In the genomic region with DNA sequence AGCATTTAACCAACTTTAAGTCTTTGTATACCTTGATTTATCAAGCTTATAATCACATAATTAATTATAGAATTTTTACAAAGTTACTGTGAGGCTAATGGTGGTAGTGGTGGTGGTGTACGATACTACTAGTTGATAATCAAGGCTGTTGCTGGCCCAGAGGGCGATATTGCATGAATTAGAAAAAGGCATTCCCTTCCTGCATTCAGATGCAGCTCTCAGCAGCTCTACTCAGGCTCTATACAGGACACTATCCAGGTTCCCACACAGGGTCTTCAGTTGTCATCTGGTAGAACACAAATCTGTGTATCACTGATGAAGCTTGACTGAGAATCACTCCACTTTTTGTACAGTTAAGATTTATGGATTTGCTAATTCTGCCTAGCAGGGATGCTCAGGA, we compare ENCODE assay signal across 23 cellular contexts.
DNase-seq lines count a peak whose midpoint lies in the region; ATAC-seq and TF ChIP-seq lines count a peak whose summit lies in the region.
"Had no signal": no experiment of that assay in that cellular context is flagged by ENCODE, and none has a peak within 500 bp of the region (broad histone marks: within the 10 kb centered on the region; RNA-seq: fewer than 3 reads in every experiment).

No MANE protein-coding gene starts in this region.

- no peaks in the 10 kb centered on the region for H3K27me3 Mint-ChIP-seq in endodermal cell (ENCODE audit: insufficient read depth)
- H3K27me3 Mint-ChIP-seq in naive thymus-derived CD4-positive, alpha-beta T cell, result no peaks in the 10 kb centered on the region
- H3K27me3 Mint-ChIP-seq: CD4-positive, alpha-beta T cell had no signal

- CTCF ChIA-PET in naive thymus-derived CD4-positive, alpha-beta T cell (lab: Charles Lee), result no interaction called here

- intact Hi-C loops in naive thymus-derived CD4-positive, alpha-beta T cell (cut with micrococcal nuclease), result no loop called here
- intact Hi-C loops in testis (cut with DNase I; ENCODE audit: low total_unique reads), result no loop called here

- no peaks in the 10 kb centered on the region for H3K36me3 Mint-ChIP-seq in endodermal cell (ENCODE audit: low read depth)
- no peaks in the 10 kb centered on the region for H3K36me3 Mint-ChIP-seq in naive thymus-derived CD4-positive, alpha-beta T cell

- peak; percentile 37 for DNase-seq in NCI-H146 (lab: John Stamatoyannopoulos, UW)
- DNase-seq in NCI-H146 treated with DMSO at 0.1 percent for 48 hours (lab: John Stamatoyannopoulos, UW; ENCODE audit: unreplicated experiment), result no peak
- no peak for DNase-seq in endodermal cell
- DNase-seq in naive thymus-derived CD4-positive, alpha-beta T cell, result no peak
- no peak for DNase-seq in testis
- DNase-seq: CD4-positive, alpha-beta T cell; GDM1; KBM-7; MV-4-11; NCI-H1436 treated with DMSO at 0.1 percent for 48 hours; NCI-H2029; NCI-H2171; NCI-H226; NCI-H510A; NCI-H774; NK-92 treated with Interleukin-12 subunit alpha and Interleukin-12 subunit beta, amount 100 ng/mL, for 24 hours; PC-3; SK-N-SH; SW 1271 had no signal

- H3K4me3 Mint-ChIP-seq in endodermal cell, result no peak overlapping the region
- H3K4me3 Mint-ChIP-seq in naive thymus-derived CD4-positive, alpha-beta T cell, result no peak overlapping the region
- H3K4me3 Mint-ChIP-seq: CD4-positive, alpha-beta T cell had no signal

- POLR2A ChIA-PET in naive thymus-derived CD4-positive, alpha-beta T cell (lab: Charles Lee), result no interaction called here

- H3K36me3 ChIP-seq in HUES64 (ENCODE audit: insufficient read depth, low read length), result no peaks in the 10 kb centered on the region
- H3K36me3 ChIP-seq in endodermal cell (ENCODE audit: control insufficient read depth, insufficient read depth, low read length), result no peaks in the 10 kb centered on the region
- H3K36me3 ChIP-seq in naive thymus-derived CD4-positive, alpha-beta T cell (ENCODE audit: control insufficient read depth in 2 of 3, insufficient read depth in 3 of 3, low read length in 3 of 3), result no peaks in the 10 kb centered on the region
- H3K36me3 ChIP-seq in testis (ENCODE audit: low read depth, missing control alignments), result no peaks in the 10 kb centered on the region
- H3K36me3 ChIP-seq: BLaER1 treated with 17β-estradiol and CSF1 and Interleukin-3, amounts not matched to agents 10 nM and 100 nM had no signal

- peak overlapping the region; percentile 76 for H3K27ac Mint-ChIP-seq in endodermal cell
- H3K27ac Mint-ChIP-seq in naive thymus-derived CD4-positive, alpha-beta T cell, result no peak overlapping the region
- H3K27ac Mint-ChIP-seq: CD4-positive, alpha-beta T cell had no signal

- TF ChIP-seq POLR2A in testis (IDR thresholded peaks at IDR 0.05), result no peak

- peaks cover 11% of the 10 kb centered on the region for H3K4me1 Mint-ChIP-seq in endodermal cell
- H3K4me1 Mint-ChIP-seq in naive thymus-derived CD4-positive, alpha-beta T cell, result no peaks in the 10 kb centered on the region

- H3K27ac ChIP-seq in HUES64 (ENCODE audit: low read depth, low read length), result 0 out of 2 replicates have a peak overlapping the region, but pooled peaks have one; percentile 46
- no peak overlapping the region for H3K27ac ChIP-seq in endodermal cell (ENCODE audit: low read depth, low read length)
- H3K27ac ChIP-seq in naive thymus-derived CD4-positive, alpha-beta T cell (ENCODE audit: low read depth, low read length), result no peak overlapping the region
- H3K27ac ChIP-seq in testis, result no peak overlapping the region
- H3K27ac ChIP-seq: BLaER1 treated with 17β-estradiol and CSF1 and Interleukin-3, amounts not matched to agents 10 nM and 100 nM had no signal

- H3K9me3 Mint-ChIP-seq in endodermal cell, result no peaks in the 10 kb centered on the region
- peaks cover 0 to 3% (median 0%) of the 10 kb centered on the region in 11 donors for H3K9me3 Mint-ChIP-seq in naive thymus-derived CD4-positive, alpha-beta T cell
- H3K9me3 Mint-ChIP-seq: CD4-positive, alpha-beta T cell had no signal

- TF ChIP-seq CTCF in endodermal cell (conservative IDR thresholded peaks at IDR 0.05), result peak; percentile 31
- TF ChIP-seq CTCF in testis (IDR thresholded peaks at IDR 0.05), result no peak

- ATAC-seq in naive thymus-derived CD4-positive, alpha-beta T cell, result no peak
- no peak for ATAC-seq in GM18873 (IDR thresholded peaks at IDR 0.05; ENCODE audit: low FRiP score, unreplicated experiment)
- ATAC-seq: GM12878, PC-3 had no signal

- peaks cover 30% of the 10 kb centered on the region for H3K4me1 ChIP-seq in HUES64 (ENCODE audit: insufficient read depth, low read length)
- peaks cover 8% of the 10 kb centered on the region for H3K4me1 ChIP-seq in endodermal cell (ENCODE audit: control insufficient read depth, insufficient read depth, low read length)
- H3K4me1 ChIP-seq in naive thymus-derived CD4-positive, alpha-beta T cell (ENCODE audit: control insufficient read depth in 2 of 2, insufficient read depth in 2 of 2, low read length in 2 of 2), result no peaks in the 10 kb centered on the region
- H3K4me1 ChIP-seq in testis, result no peaks in the 10 kb centered on the region
- H3K4me1 ChIP-seq: BLaER1 treated with 17β-estradiol and CSF1 and Interleukin-3, amounts not matched to agents 10 nM and 100 nM had no signal

- H3K27me3 ChIP-seq in HUES64 (ENCODE audit: insufficient read depth, low read length) (no peaks in the 10 kb centered on the region), endodermal cell (ENCODE audit: control insufficient read depth, insufficient read depth, low read length, poor library complexity, severe bottlenecking) (no peaks in the 10 kb centered on the region), testis (no peaks in the 10 kb centered on the region)
- no peaks in the 10 kb centered on the region for H3K27me3 ChIP-seq in naive thymus-derived CD4-positive, alpha-beta T cell (ENCODE audit: control insufficient read depth in 2 of 2, insufficient read depth in 2 of 2, low read length in 2 of 2)
- H3K27me3 ChIP-seq: BLaER1 treated with 17β-estradiol and CSF1 and Interleukin-3, amounts not matched to agents 10 nM and 100 nM had no signal

- no peak overlapping the region for H3K4me3 ChIP-seq in HUES64 (ENCODE audit: low read length)
- no peak overlapping the region for H3K4me3 ChIP-seq in endodermal cell (ENCODE audit: low read length)
- no peak overlapping the region for H3K4me3 ChIP-seq in naive thymus-derived CD4-positive, alpha-beta T cell (ENCODE audit: low read length)
- no peak overlapping the region for H3K4me3 ChIP-seq in testis
- H3K4me3 ChIP-seq: BLaER1 treated with 17β-estradiol and CSF1 and Interleukin-3, amounts not matched to agents 10 nM and 100 nM; GM12878 had no signal

- H3K9ac ChIP-seq in HUES64 (ENCODE audit: low read depth, low read length) (no peak overlapping the region), endodermal cell (ENCODE audit: extremely low read depth, low read length, poor library complexity, severe bottlenecking) (no peak overlapping the region)
- H3K9ac ChIP-seq: BLaER1 treated with 17β-estradiol and CSF1 and Interleukin-3, amounts not matched to agents 10 nM and 100 nM; SK-N-SH had no signal

- H3K9me3 ChIP-seq in HUES64 (ENCODE audit: insufficient read depth, low read depth, low read length), result no peaks in the 10 kb centered on the region
- no peaks in the 10 kb centered on the region for H3K9me3 ChIP-seq in endodermal cell (ENCODE audit: control insufficient read depth, low read length)
- no peaks in the 10 kb centered on the region for H3K9me3 ChIP-seq in naive thymus-derived CD4-positive, alpha-beta T cell (ENCODE audit: control insufficient read depth in 2 of 3, low read length in 3 of 3)
- H3K9me3 ChIP-seq in testis, result no peaks in the 10 kb centered on the region
- H3K9me3 ChIP-seq: BLaER1 treated with 17β-estradiol and CSF1 and Interleukin-3, amounts not matched to agents 10 nM and 100 nM; SK-N-SH had no signal

- 85% methylated on average over 2 of the region's 2 CpGs for WGBS in HUES64
- WGBS in endodermal cell (ENCODE audit: insufficient coverage in 1 of 2, insufficient read length in 1 of 2), 2 experiments, result 89% methylated on average over 2 of the region's 2 CpGs; no CpG with 5 or more reads in 1 of the 2 experiments
- WGBS in testis, 2 donors, result 67 to 77% methylated on average over 2 of the region's 2 CpGs
